9 cellular contexts compared by ENCODE assay signal in genomic region chr7:18520450-18521235, GRCh38. TPM values are rescaled to one million over a fixed set of nuclear protein-coding genes. Genes with fewer than 3 reads are reported as not detected.
A peak's percentile ranks its signal among the peaks of the same experiment; 100 is the strongest.
DNase-seq lines count a peak whose midpoint lies in the region; ATAC-seq lines count a peak whose summit lies in the region.
"Had no signal": no experiment of that assay in that cellular context is flagged by ENCODE, and none has a peak within 500 bp of the region (broad histone marks: within the 10 kb centered on the region; RNA-seq: fewer than 3 reads in every experiment).

No MANE protein-coding gene starts in this region.

- DNase-seq in activated naive CD8-positive, alpha-beta T cell treated with anti-CD3 and anti-CD28 coated beads, Interleukin-2, amount 50 U/mL, for 24 hours, result no peak
- no peak for DNase-seq in activated naive CD8-positive, alpha-beta T cell treated with anti-CD3 and anti-CD28 coated beads for 36 hours
- DNase-seq in adipocyte (ENCODE audit: low read depth), result peak; percentile 74
- DNase-seq in stromal cell of bone marrow (ENCODE audit: low read depth), result peak; percentile 51
- no peak for DNase-seq in NCI-H345 (lab: John Stamatoyannopoulos, UW)
- DNase-seq in NCI-H187 (lab: John Stamatoyannopoulos, UW), result no peak
- DNase-seq in naive thymus-derived CD4-positive, alpha-beta T cell, result no peak

- H3K27ac Mint-ChIP-seq in activated naive CD8-positive, alpha-beta T cell treated with anti-CD3 and anti-CD28 coated beads, Interleukin-2, amount 50 U/mL, for 24 hours, result peak overlapping the region; percentile 55
- H3K27ac Mint-ChIP-seq in activated naive CD8-positive, alpha-beta T cell treated with anti-CD3 and anti-CD28 coated beads for 36 hours, result no peak overlapping the region
- no peak overlapping the region for H3K27ac Mint-ChIP-seq in naive thymus-derived CD4-positive, alpha-beta T cell
- H3K27ac Mint-ChIP-seq: activated naive CD8-positive, alpha-beta T cell had no signal

- peak overlapping the region; percentile 44 for H3K9ac ChIP-seq in adipocyte (ENCODE audit: low read length)

- H3K36me3 ChIP-seq in adipocyte (ENCODE audit: control insufficient read depth, insufficient read depth, low read length, severe bottlenecking), result no peaks in the 10 kb centered on the region
- no peaks in the 10 kb centered on the region for H3K36me3 ChIP-seq in naive thymus-derived CD4-positive, alpha-beta T cell (ENCODE audit: control insufficient read depth in 2 of 3, insufficient read depth in 3 of 3, low read length in 3 of 3)

- peak overlapping the region; percentile 42 for H3K4me3 ChIP-seq in adipocyte (ENCODE audit: low read length)
- H3K4me3 ChIP-seq in naive thymus-derived CD4-positive, alpha-beta T cell (ENCODE audit: low read length), result no peak overlapping the region

- no peaks in the 10 kb centered on the region for H3K27me3 ChIP-seq in adipocyte (replicated peaks; ENCODE audit: control insufficient read depth, insufficient read depth, low read length)
- H3K27me3 ChIP-seq in naive thymus-derived CD4-positive, alpha-beta T cell (ENCODE audit: control insufficient read depth in 2 of 2, insufficient read depth in 2 of 2, low read length in 2 of 2), result no peaks in the 10 kb centered on the region

- H3K4me1 ChIP-seq in adipocyte (ENCODE audit: control insufficient read depth, insufficient read depth, low read length), result peaks cover 17% of the 10 kb centered on the region
- no peaks in the 10 kb centered on the region for H3K4me1 ChIP-seq in naive thymus-derived CD4-positive, alpha-beta T cell (ENCODE audit: control insufficient read depth in 2 of 2, insufficient read depth in 2 of 2, low read length in 2 of 2)

- H3K4me3 Mint-ChIP-seq in activated naive CD8-positive, alpha-beta T cell treated with anti-CD3 and anti-CD28 coated beads, Interleukin-2, amount 50 U/mL, for 24 hours, result no peak overlapping the region
- no peak overlapping the region for H3K4me3 Mint-ChIP-seq in activated naive CD8-positive, alpha-beta T cell treated with anti-CD3 and anti-CD28 coated beads for 36 hours
- H3K4me3 Mint-ChIP-seq in naive thymus-derived CD4-positive, alpha-beta T cell, result no peak overlapping the region
- H3K4me3 Mint-ChIP-seq: activated naive CD8-positive, alpha-beta T cell had no signal

- POLR2A ChIA-PET in naive thymus-derived CD4-positive, alpha-beta T cell (lab: Charles Lee), result no interaction called here

- H3K4me1 Mint-ChIP-seq in activated naive CD8-positive, alpha-beta T cell treated with anti-CD3 and anti-CD28 coated beads, Interleukin-2, amount 50 U/mL, for 24 hours, result peaks cover 16% of the 10 kb centered on the region
- no peaks in the 10 kb centered on the region for H3K4me1 Mint-ChIP-seq in activated naive CD8-positive, alpha-beta T cell treated with anti-CD3 and anti-CD28 coated beads for 36 hours
- no peaks in the 10 kb centered on the region for H3K4me1 Mint-ChIP-seq in naive thymus-derived CD4-positive, alpha-beta T cell

- no peak for ATAC-seq in activated naive CD8-positive, alpha-beta T cell treated with anti-CD3 and anti-CD28 coated beads, Interleukin-2, amount 50 U/mL, for 24 hours
- ATAC-seq in HG03097 (IDR thresholded peaks at IDR 0.05; ENCODE audit: low FRiP score, unreplicated experiment), result peak; percentile 51
- ATAC-seq in naive thymus-derived CD4-positive, alpha-beta T cell, result no peak

- intact Hi-C loops in naive thymus-derived CD4-positive, alpha-beta T cell (cut with micrococcal nuclease), result no loop called here

- H3K27ac ChIP-seq in naive thymus-derived CD4-positive, alpha-beta T cell (ENCODE audit: low read depth, low read length), result no peak overlapping the region

- H3K9me3 ChIP-seq in adipocyte (ENCODE audit: control insufficient read depth, low read length), result no peaks in the 10 kb centered on the region
- H3K9me3 ChIP-seq in naive thymus-derived CD4-positive, alpha-beta T cell (ENCODE audit: control insufficient read depth in 2 of 3, low read length in 3 of 3), result no peaks in the 10 kb centered on the region

- H3K27me3 Mint-ChIP-seq in activated naive CD8-positive, alpha-beta T cell treated with anti-CD3 and anti-CD28 coated beads, Interleukin-2, amount 50 U/mL, for 24 hours, result no peaks in the 10 kb centered on the region
- H3K27me3 Mint-ChIP-seq in activated naive CD8-positive, alpha-beta T cell treated with anti-CD3 and anti-CD28 coated beads for 36 hours, result no peaks in the 10 kb centered on the region
- H3K27me3 Mint-ChIP-seq in naive thymus-derived CD4-positive, alpha-beta T cell, result no peaks in the 10 kb centered on the region
- H3K27me3 Mint-ChIP-seq: activated naive CD8-positive, alpha-beta T cell had no signal

- CTCF ChIA-PET in naive thymus-derived CD4-positive, alpha-beta T cell (lab: Charles Lee), result interaction anchor here (0.7 kb wide), 1 partner anchor 371 kb away, joined by 4 read pairs; no protein-coding TSS in a partner anchor

- no peaks in the 10 kb centered on the region for H3K9me3 Mint-ChIP-seq in activated naive CD8-positive, alpha-beta T cell treated with anti-CD3 and anti-CD28 coated beads, Interleukin-2, amount 50 U/mL, for 24 hours
- H3K9me3 Mint-ChIP-seq in activated naive CD8-positive, alpha-beta T cell treated with anti-CD3 and anti-CD28 coated beads for 36 hours, result no peaks in the 10 kb centered on the region
- H3K9me3 Mint-ChIP-seq in naive thymus-derived CD4-positive, alpha-beta T cell, result peaks cover 0 to 13% (median 0%) of the 10 kb centered on the region in 11 donors

- no peaks in the 10 kb centered on the region for H3K36me3 Mint-ChIP-seq in activated naive CD8-positive, alpha-beta T cell treated with anti-CD3 and anti-CD28 coated beads, Interleukin-2, amount 50 U/mL, for 24 hours (ENCODE audit: low read depth)
- no peaks in the 10 kb centered on the region for H3K36me3 Mint-ChIP-seq in activated naive CD8-positive, alpha-beta T cell treated with anti-CD3 and anti-CD28 coated beads for 36 hours
- H3K36me3 Mint-ChIP-seq in naive thymus-derived CD4-positive, alpha-beta T cell, result no peaks in the 10 kb centered on the region
- H3K36me3 Mint-ChIP-seq: activated naive CD8-positive, alpha-beta T cell had no signal

RNA-seq across cellular contexts. Expression of gene HDAC9, which starts 25.1 kb away (rescaled TPM):
- under 1 TPM; 0.14 to 0.72 TPM for total RNA-seq in activated naive CD8-positive, alpha-beta T cell treated with anti-CD3 and anti-CD28 coated beads for 36 hours
- 10 to 100 TPM in 1 of 5 experiments, 1 to 10 TPM in 2, under 1 TPM in 2; 0.08 to 32.1 (median 1.5) TPM for total RNA-seq in naive thymus-derived CD4-positive, alpha-beta T cell
- polyA plus RNA-seq in naive thymus-derived CD4-positive, alpha-beta T cell, result under 1 TPM; 0.10 to 0.28 TPM

Comparison
In these comparisons a context has a peak if more than half of its experiments do, and no peak if none do; other contexts are left out.
1. DNase-seq: peak in adipocyte (single experiment) and stromal cell of bone marrow (single experiment); none in activated naive CD8-positive, alpha-beta T cell treated with anti-CD3 and anti-CD28 coated beads, Interleukin-2, amount 50 U/mL, for 24 hours (single experiment), activated naive CD8-positive, alpha-beta T cell treated with anti-CD3 and anti-CD28 coated beads for 36 hours (single experiment), NCI-H345 (single experiment), NCI-H187 (0 of 2) and naive thymus-derived CD4-positive, alpha-beta T cell (0 of 9).